In the genomic region with DNA sequence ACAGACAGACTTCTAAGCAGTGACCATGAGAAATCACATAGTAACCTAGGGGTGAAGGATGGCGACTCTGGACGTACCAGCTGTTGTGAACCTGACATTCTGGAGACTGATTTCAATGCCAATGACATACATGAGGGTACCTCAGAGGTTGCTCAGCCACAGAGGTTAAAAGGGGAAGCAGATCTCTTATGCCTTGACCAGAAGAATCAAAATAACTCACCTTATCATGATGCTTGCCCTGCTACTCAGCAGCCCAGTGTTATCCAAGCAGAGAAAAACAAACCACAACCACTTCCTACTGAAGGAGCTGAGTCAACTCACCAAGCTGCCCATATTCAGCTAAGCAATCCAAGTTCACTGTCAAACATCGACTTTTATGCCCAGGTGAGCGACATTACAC, we compare ENCODE assay signal across 8 cellular contexts. TPM values are rescaled to one million over a fixed set of nuclear protein-coding genes. Genes with fewer than 3 reads are reported as not detected.
DNase-seq lines count a peak whose midpoint lies in the region; ATAC-seq and TF ChIP-seq lines count a peak whose summit lies in the region.

No MANE protein-coding gene starts in this region.

- in situ Hi-C loops in IMR-90 (cut with MboI; ENCODE audit: low sequenced_read_pairs) = no loop called here

- no peak overlapping the region for H3K4ac ChIP-seq in IMR-90 (ENCODE audit: low read depth, low read length)

- H3K27ac ChIP-seq in IMR-90 (ENCODE audit: insufficient read depth, low read length) = no peak overlapping the region

- H3K27me3 ChIP-seq in IMR-90 (ENCODE audit: control insufficient read depth, insufficient read depth, low read length) = no peaks in the 10 kb centered on the region

- no peak for DNase-seq in IMR-90
- peak; percentile 12 for DNase-seq in central memory CD4-positive, alpha-beta T cell
- DNase-seq in HT-29 (ENCODE audit: low spot score) = no peak
- no peak for DNase-seq in OCI-M2 (lab: John Stamatoyannopoulos, UW; ENCODE audit: unreplicated experiment)
- DNase-seq in GF-D8 (lab: John Stamatoyannopoulos, UW) = no peak
- DNase-seq in amygdala (lab: John Stamatoyannopoulos, UW) = no peak

- no peaks in the 10 kb centered on the region for H3K4me1 ChIP-seq in IMR-90 (ENCODE audit: control insufficient read depth, insufficient read depth, low read length)

- H3K9me1 ChIP-seq in IMR-90 (ENCODE audit: insufficient read depth, low read length) = no peaks in the 10 kb centered on the region

- no peak overlapping the region for H3K14ac ChIP-seq in IMR-90 (replicated peaks; ENCODE audit: low read depth, low read length)

- ATAC-seq in GM18499 (IDR thresholded peaks at IDR 0.05; ENCODE audit: insufficient read depth, unreplicated experiment) = peak; percentile 94
- peak; percentile 84 for ATAC-seq in GM21723 (IDR thresholded peaks at IDR 0.05; ENCODE audit: unreplicated experiment)
- ATAC-seq in IMR-90 (ENCODE audit: low read depth) = no peak

- POLR2A ChIA-PET in IMR-90 (lab: Charles Lee; ENCODE audit: unreplicated experiment) = no interaction called here

- WGBS in IMR-90 (ENCODE audit: extremely low coverage in 2 of 2, insufficient read length in 1 of 2), 2 experiments = 62% methylated on average over 2 of the region's 4 CpGs; no CpG with 5 or more reads in 1 of the 2 experiments

- no peak overlapping the region for H2BK120ac ChIP-seq in IMR-90 (ENCODE audit: low read depth, low read length)

- BruUV-seq in IMR-90 (replicated peaks; lab: Mats Ljungman, UMichigan) = no TSS peak

- no peak overlapping the region for H2BK20ac ChIP-seq in IMR-90 (ENCODE audit: low read depth, low read length)

- dilution Hi-C loops in IMR-90 (cut with HindIII; ENCODE audit: low sequenced_read_pairs, unreplicated experiment) = no loop called here

- H3K36me3 ChIP-seq in IMR-90 (ENCODE audit: control insufficient read depth, insufficient read depth, low read length) = no peaks in the 10 kb centered on the region

- no peak overlapping the region for H4K8ac ChIP-seq in IMR-90 (ENCODE audit: low read depth in 2 of 2, low read length in 2 of 2)

- H2AK5ac ChIP-seq in IMR-90 (ENCODE audit: low read depth, low read length) = no peak overlapping the region

- no peak overlapping the region for H4K91ac ChIP-seq in IMR-90 (ENCODE audit: insufficient read depth, low read depth, low read length)

- H2BK5ac ChIP-seq in IMR-90 (ENCODE audit: low read depth, low read length, poor library complexity, severe bottlenecking) = no peak overlapping the region

- no peak for TF ChIP-seq RAD21 in IMR-90 (IDR thresholded peaks at IDR 0.05; ENCODE audit: low read length)

- no peak for TF ChIP-seq POLR2A in IMR-90 (IDR thresholded peaks at IDR 0.05; ENCODE audit: low read depth, low read length)

- CTCF ChIA-PET in IMR-90 (lab: Yijun Ruan, JAX) = no interaction called here

- H3K4me2 ChIP-seq in IMR-90 (ENCODE audit: low read depth, low read length) = no peak overlapping the region

- no peak overlapping the region for H2BK15ac ChIP-seq in IMR-90 (ENCODE audit: low read depth, low read length)

- no peak overlapping the region for H4K5ac ChIP-seq in IMR-90 (ENCODE audit: low read depth, low read length)

- intact Hi-C loops in IMR-90 (cut with micrococcal nuclease) = no loop called here

- no peaks in the 10 kb centered on the region for H4K20me1 ChIP-seq in IMR-90 (ENCODE audit: insufficient read depth, low read length)

- TF ChIP-seq CTCF in IMR-90 (conservative IDR thresholded peaks at IDR 0.05; ENCODE audit: low read depth, low read length) = no peak

- no peak overlapping the region for H3K23ac ChIP-seq in IMR-90 (ENCODE audit: low read depth, low read length)

- no peak overlapping the region for H3K4me3 ChIP-seq in IMR-90 (ENCODE audit: insufficient read depth, low read depth, low read length)

- no peak overlapping the region for H3K18ac ChIP-seq in IMR-90 (ENCODE audit: low read depth, low read length)

- peak overlapping the region; percentile 23 for H2AFZ ChIP-seq in IMR-90 (replicated peaks; ENCODE audit: low read length, poor library complexity)

- H2AK9ac ChIP-seq in IMR-90 (replicated peaks; ENCODE audit: low read depth, low read length, poor library complexity) = no peak overlapping the region

- H3K79me1 ChIP-seq in IMR-90 (ENCODE audit: low read depth in 1 of 2, low read length in 2 of 2) = no peaks in the 10 kb centered on the region

- H3K9ac ChIP-seq in IMR-90 (ENCODE audit: low read depth, low read length) = no peak overlapping the region

- no peak overlapping the region for H3K56ac ChIP-seq in IMR-90 (ENCODE audit: extremely low read depth, insufficient read depth, low read length)

- H3K9me3 ChIP-seq in IMR-90 (ENCODE audit: control insufficient read depth, insufficient read depth, low read length) = no peaks in the 10 kb centered on the region

TF ChIP-seq in IMR-90, 13 proteins besides CTCF, POLR2A, EP300 and RAD21:
- TF ChIP-seq RFX5 (IDR thresholded peaks at IDR 0.05; ENCODE audit: low read depth, low read length) (no peak), RCOR1 (IDR thresholded peaks at IDR 0.05; ENCODE audit: insufficient replicate concordance, low read length) (no peak), FOS (IDR thresholded peaks at IDR 0.05; ENCODE audit: low read depth, low read length) (no peak), NFE2L2 (IDR thresholded peaks at IDR 0.05; ENCODE audit: low read depth, low read length) (no peak)

RNA-seq across cellular contexts. Expression of a gene that starts 38.0 kb away (rescaled TPM):
- total RNA-seq in IMR-90 (2012; rRNA removed) = 0.90 and 1.9 TPM in 2 replicates
- polyA plus RNA-seq in IMR-90 (2012; rRNA removed) = 0.57 and 0.87 TPM in 2 replicates
- polyA plus RNA-seq in IMR-90 (2012; cell fraction: cytosol; rRNA removed) = 0.13 and 0.15 TPM in 2 replicates
- 0.07 and 0.28 TPM in 2 replicates for polyA plus RNA-seq in IMR-90 (2012; cell fraction: nucleus; rRNA removed; ENCODE audit: low replicate concordance)
- not detected in 2 replicates for total RNA-seq in HT-29 (2014; rRNA removed; shearing (Covaris generic))
